Comparison of ENCODE assay signal across 8 cellular contexts in the genomic region with DNA sequence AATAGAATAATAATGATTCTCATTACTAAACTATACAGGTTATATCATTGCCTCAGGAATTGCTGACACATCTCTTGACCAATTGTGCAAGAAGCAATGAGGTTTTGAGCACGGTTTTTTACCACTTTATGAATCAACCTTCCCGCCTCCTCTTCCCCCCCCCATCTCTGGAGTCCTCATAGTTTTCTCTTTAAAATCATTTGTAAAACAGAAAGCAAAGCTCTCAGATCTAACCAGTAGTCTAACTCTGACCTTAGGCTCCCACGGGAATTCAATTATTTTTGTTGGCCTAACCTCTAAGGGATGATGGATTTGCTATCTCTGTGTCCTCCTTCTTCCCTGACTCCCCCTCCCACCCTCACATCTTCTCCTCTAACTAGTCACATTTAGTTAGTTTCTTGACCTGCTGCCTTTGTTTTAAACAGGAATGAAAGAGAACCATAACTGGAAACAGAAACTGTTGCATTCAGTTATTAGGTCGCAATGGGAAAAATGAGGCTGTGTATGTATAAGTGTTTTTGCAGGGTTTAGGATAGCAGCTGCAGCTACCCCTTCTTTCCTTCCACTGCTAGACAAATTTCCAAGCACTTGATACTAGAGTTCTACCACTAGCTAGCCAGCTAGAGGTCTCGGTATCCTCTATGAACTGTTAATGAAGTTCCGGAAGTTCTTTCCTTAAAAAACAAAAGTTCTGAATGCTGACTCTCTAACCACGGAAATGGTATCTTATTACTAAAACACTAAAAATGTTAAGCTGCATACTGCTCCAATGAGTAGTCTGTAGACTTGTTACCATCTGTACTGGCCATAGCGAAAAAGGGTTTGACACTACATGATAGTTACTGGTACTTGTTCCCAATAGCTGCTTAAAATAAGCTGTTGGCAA.
A peak's percentile ranks its signal among the peaks of the same experiment; 100 is the strongest.
DNase-seq lines count a peak whose midpoint lies in the region; ATAC-seq and TF ChIP-seq lines count a peak whose summit lies in the region.

No MANE protein-coding gene starts in this region.

- no peaks in the 10 kb centered on the region for H3K4me1 ChIP-seq in skeletal muscle tissue (ENCODE audit: control insufficient read depth in 3 of 3, insufficient read depth in 3 of 3, low read length in 3 of 3)

- peak overlapping the region in 1 of 3 donors; percentile 0 for H3K4me3 ChIP-seq in skeletal muscle tissue (ENCODE audit: low read length in 3 of 3)

- H3K9me3 ChIP-seq in skeletal muscle tissue (ENCODE audit: control insufficient read depth in 3 of 3, low read length in 3 of 3), result no peaks in the 10 kb centered on the region

- H3K36me3 ChIP-seq in skeletal muscle tissue (ENCODE audit: control insufficient read depth in 3 of 3, insufficient read depth in 3 of 3, low read length in 3 of 3), result no peaks in the 10 kb centered on the region

- ATAC-seq in HG03025 (IDR thresholded peaks at IDR 0.05; ENCODE audit: low FRiP score, unreplicated experiment) (peak; percentile 45), GM18519 (IDR thresholded peaks at IDR 0.05; ENCODE audit: low FRiP score, unreplicated experiment) (no peak)

- no peak for TF ChIP-seq CTCF in GM13976 (IDR thresholded peaks at IDR 0.05; ENCODE audit: borderline replicate concordance, control extremely low read depth, extremely low read depth, insufficient read depth, missing control alignments)

- H3K27me3 ChIP-seq in skeletal muscle tissue (ENCODE audit: control insufficient read depth in 3 of 3, insufficient read depth in 3 of 3, low read length in 3 of 3), result no peaks in the 10 kb centered on the region

- H3K27ac ChIP-seq in skeletal muscle tissue (ENCODE audit: low read depth, low read length), result peak overlapping the region; percentile 2

- peak; percentile 37 for DNase-seq in GM13976 (ENCODE audit: low spot score)
- peak; percentile 21 for DNase-seq in T1000 (lab: John Stamatoyannopoulos, UW)
- DNase-seq in epidermal melanocyte (ENCODE audit: insufficient read length, low spot score), result peak; percentile 22
- DNase-seq in DMS153 (lab: John Stamatoyannopoulos, UW), result no peak
- DNase-seq in NCI-H2029 (lab: John Stamatoyannopoulos, UW), result no peak

- H3K9ac ChIP-seq in skeletal muscle tissue (ENCODE audit: low read depth in 1 of 3, low read length in 3 of 3), result no peak overlapping the region

- in situ Hi-C loops in GM13976 (cut with MboI; ENCODE audit: low sequenced_read_pairs, unreplicated experiment), result no loop called here

Comparison
In these comparisons a context has a peak if more than half of its experiments do, and no peak if none do; other contexts are left out.
1. DNase-seq: peak in GM13976 (single experiment), T1000 (single experiment) and epidermal melanocyte (single experiment); none in DMS153 (single experiment) and NCI-H2029 (single experiment).